8 cellular contexts compared by ENCODE assay signal in genomic region chr11:116986521-116987105, GRCh38.
A peak's percentile ranks its signal among the peaks of the same experiment; 100 is the strongest.
DNase-seq lines count a peak whose midpoint lies in the region; ATAC-seq, FAIRE-seq and TF ChIP-seq lines count a peak whose summit lies in the region.

No MANE protein-coding gene starts in this region.

- H3K9me1 ChIP-seq in keratinocyte (ENCODE audit: control insufficient read depth, extremely low read depth, insufficient read depth, low read length) = no peaks in the 10 kb centered on the region

- H3K27ac Mint-ChIP-seq in IgD-negative memory B cell (peak overlapping the region; percentile 24 to 89 (median 48)), type B pancreatic cell (peak overlapping the region; percentile 17)
- H3K27ac Mint-ChIP-seq in activated T-helper 17 cell treated with anti-CD3 and anti-CD28 coated beads, Interleukin-2, amount 50 U/mL, for 72 hours = peak overlapping the region; percentile 87

- peak overlapping the region; percentile 74 for H3K4me2 ChIP-seq in keratinocyte (ENCODE audit: control insufficient read depth, extremely low read depth, insufficient read depth, low read depth, low read length)

- H3K4me1 Mint-ChIP-seq in IgD-negative memory B cell (peaks cover 62 to 70% (median 63%) of the 10 kb centered on the region in 3 donors), type B pancreatic cell (ENCODE audit: unreplicated experiment) (peaks cover 49% of the 10 kb centered on the region)
- peaks cover 41% of the 10 kb centered on the region for H3K4me1 Mint-ChIP-seq in activated T-helper 17 cell treated with anti-CD3 and anti-CD28 coated beads, Interleukin-2, amount 50 U/mL, for 72 hours

- no peaks in the 10 kb centered on the region for H3K27me3 Mint-ChIP-seq in IgD-negative memory B cell
- H3K27me3 Mint-ChIP-seq in activated T-helper 17 cell treated with anti-CD3 and anti-CD28 coated beads, Interleukin-2, amount 50 U/mL, for 72 hours = no peaks in the 10 kb centered on the region
- no peaks in the 10 kb centered on the region for H3K27me3 Mint-ChIP-seq in type B pancreatic cell

- DNase-seq in A172 (ENCODE audit: low spot score) = peak; percentile 41
- DNase-seq in keratinocyte (ENCODE audit: low read depth, low spot score) = peak; percentile 65
- DNase-seq in type B pancreatic cell (ENCODE audit: extremely low spot score, unreplicated experiment) = no peak
- DNase-seq in BE2C = no peak
- no peak for DNase-seq in HEK293T (ENCODE audit: extremely low spot score)

- H3K36me3 Mint-ChIP-seq in IgD-negative memory B cell (peaks cover 6% of the 10 kb centered on the region), type B pancreatic cell (no peaks in the 10 kb centered on the region)
- peaks cover 20% of the 10 kb centered on the region for H3K36me3 Mint-ChIP-seq in activated T-helper 17 cell treated with anti-CD3 and anti-CD28 coated beads, Interleukin-2, amount 50 U/mL, for 72 hours (ENCODE audit: low read depth)

- H3K9me3 Mint-ChIP-seq in IgD-negative memory B cell = no peaks in the 10 kb centered on the region
- H3K9me3 Mint-ChIP-seq in activated T-helper 17 cell treated with anti-CD3 and anti-CD28 coated beads, Interleukin-2, amount 50 U/mL, for 72 hours = no peaks in the 10 kb centered on the region
- no peaks in the 10 kb centered on the region for H3K9me3 Mint-ChIP-seq in type B pancreatic cell

- no peaks in the 10 kb centered on the region for H3K27me3 ChIP-seq in keratinocyte (ENCODE audit: control insufficient read depth, extremely low read depth, insufficient read depth, low read length)
- no peaks in the 10 kb centered on the region for H3K27me3 ChIP-seq in BE2C

- H3K4me3 ChIP-seq in keratinocyte (ENCODE audit: control insufficient read depth in 2 of 3, extremely low read depth in 1 of 3, insufficient read depth in 2 of 3, low read depth in 1 of 3, low read length in 3 of 3) (peak overlapping the region in 2 of 3 experiments; percentile 39 to 43), BE2C (ENCODE audit: low read depth, low read length) (no peak overlapping the region)

- CTCF ChIA-PET in HEK293T (lab: Yijun Ruan, JAX) = interaction anchor here (0.6 kb wide), 1 partner anchor 152 kb away, joined by 3 read pairs; no protein-coding TSS in a partner anchor

- H3K4me1 ChIP-seq in keratinocyte (ENCODE audit: control insufficient read depth, extremely low read depth, insufficient read depth, low read length) (peaks cover 57% of the 10 kb centered on the region), BE2C (peaks cover 4% of the 10 kb centered on the region)

- no peak overlapping the region for H3K9ac ChIP-seq in keratinocyte (ENCODE audit: control insufficient read depth, extremely low read depth, insufficient read depth, low read length)

- H4K20me1 ChIP-seq in keratinocyte (ENCODE audit: control insufficient read depth, extremely low read depth, insufficient read depth, low read length) = peaks cover 4% of the 10 kb centered on the region

- peak; percentile 78 for ATAC-seq in GM19025 (IDR thresholded peaks at IDR 0.05; ENCODE audit: low read depth, unreplicated experiment)
- ATAC-seq in activated T-helper 17 cell treated with anti-CD3 and anti-CD28 coated beads, Interleukin-2, amount 50 U/mL, for 72 hours (replicated peaks) = peak; percentile 90

- H3K27ac ChIP-seq in keratinocyte (ENCODE audit: control insufficient read depth, insufficient read depth, low read length) = peak overlapping the region; percentile 81

- dilution Hi-C loops in keratinocyte (cut with MboI; ENCODE audit: extremely low pct_ligation_motif_present, low sequenced_read_pairs) = no loop called here

- H3K9me3 ChIP-seq in keratinocyte (ENCODE audit: control insufficient read depth, low read depth, low read length) = no peaks in the 10 kb centered on the region
- H3K9me3 ChIP-seq in BE2C = no peaks in the 10 kb centered on the region

- H3K36me3 ChIP-seq in keratinocyte (ENCODE audit: control insufficient read depth in 2 of 2, extremely low read depth in 1 of 2, insufficient read depth in 2 of 2, low read length in 2 of 2) (no peaks in the 10 kb centered on the region), BE2C (no peaks in the 10 kb centered on the region)

- POLR2A ChIA-PET in HEK293T (lab: Yijun Ruan, JAX) = no interaction called here

- FAIRE-seq in keratinocyte (lab: Jason Lieb, UNC) = peak; percentile 92

- no peak overlapping the region for H2AFZ ChIP-seq in keratinocyte (ENCODE audit: control insufficient read depth, low read length)

- H3K4me3 Mint-ChIP-seq in IgD-negative memory B cell (peak overlapping the region; percentile 9 to 87 (median 68)), type B pancreatic cell (peak overlapping the region; percentile 3)
- H3K4me3 Mint-ChIP-seq in activated T-helper 17 cell treated with anti-CD3 and anti-CD28 coated beads, Interleukin-2, amount 50 U/mL, for 72 hours = peak overlapping the region; percentile 59

- TF ChIP-seq CTCF in keratinocyte (optimal IDR thresholded peaks at IDR 0.05 in 1 of 3, IDR thresholded peaks at IDR 0.05 in 1 of 3, conservative IDR thresholded peaks at IDR 0.05 in 1 of 3; ENCODE audit: extremely low read depth in 1 of 3, insufficient read depth in 2 of 3, low read length in 3 of 3) = no peak
- no peak for TF ChIP-seq CTCF in type B pancreatic cell (conservative IDR thresholded peaks at IDR 0.05)
- TF ChIP-seq CTCF in BE2C (IDR thresholded peaks at IDR 0.05; ENCODE audit: low read depth, low read length) = no peak

- H3K79me2 ChIP-seq in keratinocyte (ENCODE audit: control insufficient read depth, insufficient read depth, low read length) = peaks cover 35% of the 10 kb centered on the region

TF ChIP-seq in HEK293T, 16 proteins besides CTCF, POLR2A, EP300 and RAD21:
- no peak for TF ChIP-seq SUZ12 (IDR thresholded peaks at IDR 0.05)
- no peak for TF ChIP-seq LEF1 (IDR thresholded peaks at IDR 0.05; ENCODE audit: borderline replicate concordance)

Comparison
In these comparisons a context has a peak if more than half of its experiments do, and no peak if none do; other contexts are left out.
1. DNase-seq: peak in A172 (single experiment) and keratinocyte (single experiment); none in type B pancreatic cell (single experiment), BE2C (single experiment) and HEK293T (single experiment).
2. H3K27ac Mint-ChIP-seq: peak in every context shown above with its lines; median percentile 87 in activated T-helper 17 cell treated with anti-CD3 and anti-CD28 coated beads, Interleukin-2, amount 50 U/mL, for 72 hours; 48 in IgD-negative memory B cell; 17 in type B pancreatic cell.
3. H3K4me3 Mint-ChIP-seq: peak in every context shown above with its lines; median percentile 68 in IgD-negative memory B cell; 59 in activated T-helper 17 cell treated with anti-CD3 and anti-CD28 coated beads, Interleukin-2, amount 50 U/mL, for 72 hours; 3 in type B pancreatic cell.